1 cellular context compared by ENCODE assay signal in genomic region chr1:205767248-205767647, GRCh38.
TF ChIP-seq lines count a peak whose summit lies in the region.

No MANE protein-coding gene starts in this region.

TF ChIP-seq in IMR-90, 13 proteins besides CTCF, POLR2A, EP300 and RAD21:
- TF ChIP-seq USF2 (IDR thresholded peaks at IDR 0.05; ENCODE audit: low read depth, low read length) (no peak), SMC3 (IDR thresholded peaks at IDR 0.05; ENCODE audit: low read depth, low read length) (no peak), BHLHE40 (IDR thresholded peaks at IDR 0.05; ENCODE audit: low read depth, low read length) (no peak), MAZ (IDR thresholded peaks at IDR 0.05; ENCODE audit: borderline replicate concordance, low read depth, low read length) (no peak), MXI1 (IDR thresholded peaks at IDR 0.05; ENCODE audit: borderline replicate concordance, low read depth, low read length) (no peak), MAFK (IDR thresholded peaks at IDR 0.05; ENCODE audit: low read depth, low read length) (peak; percentile 80)
